1 cellular context compared by ENCODE assay signal in the genomic region with DNA sequence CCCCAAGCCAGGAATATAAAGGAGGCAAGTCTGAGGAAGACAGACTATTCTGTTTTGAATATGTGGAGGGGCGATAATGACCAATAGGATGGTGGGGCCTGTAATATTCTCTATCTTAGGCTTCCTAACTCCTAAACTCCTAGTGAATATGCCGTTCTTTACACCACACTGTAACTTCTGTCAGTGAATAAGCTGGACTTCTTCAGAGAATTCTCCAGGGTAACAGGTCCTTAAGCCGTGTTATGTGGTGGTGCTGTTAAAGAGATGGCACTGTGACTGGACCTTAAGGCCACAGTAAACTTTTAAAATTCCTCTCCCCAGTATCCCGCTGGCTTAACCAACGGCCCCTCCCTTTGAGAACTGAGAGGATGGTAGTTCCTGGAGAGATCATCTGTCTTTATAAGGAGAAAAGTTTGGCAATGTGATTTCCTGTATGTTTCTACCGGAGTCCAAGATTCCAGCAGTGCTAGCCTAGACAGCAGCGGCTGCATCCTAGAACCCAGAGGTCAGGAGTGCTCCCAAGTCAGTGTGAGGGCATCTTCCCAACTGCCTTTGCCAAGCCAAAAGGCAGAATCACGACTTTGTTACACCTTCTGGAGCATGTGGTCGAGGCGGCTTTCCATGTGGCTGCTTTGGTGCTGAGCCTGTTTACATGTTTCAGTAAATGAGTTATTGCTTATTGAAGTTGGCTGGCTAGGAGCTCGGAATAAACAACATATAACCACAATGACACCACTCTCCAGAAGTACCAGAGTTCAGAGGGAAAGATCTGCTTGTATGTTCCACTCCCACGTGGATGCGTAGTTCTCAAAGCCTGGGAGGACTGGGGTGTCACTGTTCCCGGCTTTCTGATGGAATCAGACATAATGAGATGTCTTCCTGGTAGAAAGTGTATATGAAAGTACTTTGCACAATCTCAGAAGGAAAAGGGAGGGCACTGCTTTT.
TF ChIP-seq lines count a peak whose summit lies in the region.

No MANE protein-coding gene starts in this region.

TF ChIP-seq in K562, 482 proteins besides CTCF, POLR2A, EP300 and RAD21 (continued from another document):
- TF ChIP-seq MGA (IDR thresholded peaks at IDR 0.05) (peak; percentile 76), ZNF592 (IDR thresholded peaks at IDR 0.05) (peak; percentile 44; the same call in 1 of the 2 replicates), NFIC (IDR thresholded peaks at IDR 0.05) (no peak)
TF ChIP-seq in K562: peak in this region for 12.
